8 cellular contexts compared by ENCODE assay signal in the genomic region with DNA sequence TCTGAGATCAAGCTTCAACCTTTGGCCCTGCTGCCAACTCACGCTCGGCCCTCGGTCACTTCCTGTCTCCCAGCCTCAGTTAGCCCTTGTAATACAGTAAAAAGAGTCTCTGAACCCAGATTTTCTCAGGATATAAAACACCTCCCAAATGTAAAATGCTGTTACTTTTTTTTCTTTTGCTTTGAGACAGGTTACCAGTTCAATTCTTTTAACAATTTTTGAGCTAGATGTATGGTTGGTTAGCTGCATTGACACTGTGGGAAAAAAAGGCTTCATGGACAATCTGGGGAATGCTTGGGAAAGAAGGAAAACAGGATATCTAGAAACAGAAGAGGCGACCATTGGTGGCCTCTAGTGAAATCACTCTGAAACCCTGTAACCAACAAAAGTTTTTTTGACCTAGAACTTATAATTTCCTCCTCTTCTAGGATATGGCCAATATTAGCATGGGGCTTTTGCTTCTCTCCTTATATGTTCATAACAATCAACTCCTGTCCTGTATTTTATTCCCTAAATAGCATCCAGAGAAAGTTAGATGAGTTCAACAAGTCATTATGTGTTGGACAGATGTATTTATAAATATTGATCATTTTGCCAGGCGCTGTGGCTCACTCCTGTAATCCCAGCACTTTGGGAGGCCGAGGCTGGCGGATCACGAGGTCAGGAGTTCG. TPM values are rescaled to one million over a fixed set of nuclear protein-coding genes. Genes with fewer than 3 reads are reported as not detected.
A peak's percentile ranks its signal among the peaks of the same experiment; 100 is the strongest.
DNase-seq lines count a peak whose midpoint lies in the region; ATAC-seq, FAIRE-seq and TF ChIP-seq lines count a peak whose summit lies in the region.

No MANE protein-coding gene starts in this region.

- H3K4me3 ChIP-seq in astrocyte (ENCODE audit: insufficient read depth, low read depth, low read length) (peak overlapping the region; percentile 98), lower lobe of right lung (peak overlapping the region; percentile 91), aorta (ENCODE audit: low read length in 2 of 2) (peak overlapping the region; percentile 91 to 99)

- H3K9me3 Mint-ChIP-seq in natural killer cell (no peaks in the 10 kb centered on the region), astrocyte (ENCODE audit: unreplicated experiment) (no peaks in the 10 kb centered on the region)
- H3K9me3 Mint-ChIP-seq in natural killer cell treated with Interleukin-12 subunit alpha and Interleukin-12 subunit beta and Interleukin-15 and Interleukin-18, amount 100 ng/mL, for 72 hours: no peaks in the 10 kb centered on the region

- 47 to 49% methylated on average over 9 of the region's 9 CpGs for WGBS in aorta, 2 donors

- no peaks in the 10 kb centered on the region for H3K36me3 ChIP-seq in astrocyte (ENCODE audit: insufficient read depth, low read length)
- H3K36me3 ChIP-seq in lower lobe of right lung: no peaks in the 10 kb centered on the region
- no peaks in the 10 kb centered on the region for H3K36me3 ChIP-seq in aorta (ENCODE audit: control insufficient read depth in 1 of 2, insufficient read depth in 2 of 2, low read length in 1 of 2)

- TF ChIP-seq CTCF in natural killer cell (IDR thresholded peaks at IDR 0.05) (no peak), astrocyte (IDR thresholded peaks at IDR 0.05; ENCODE audit: insufficient read depth, low read depth, low read length) (no peak), lower lobe of right lung (IDR thresholded peaks at IDR 0.05) (no peak)

- H4K20me1 ChIP-seq in astrocyte (ENCODE audit: insufficient read depth, low read length): peaks cover 30% of the 10 kb centered on the region

- DNase-seq in natural killer cell (no peak), astrocyte (ENCODE audit: low read depth) (no peak), lower lobe of right lung (no peak), aorta (no peak), anterior cingulate cortex (lab: John Stamatoyannopoulos, UW) (no peak)
- no peak for DNase-seq in natural killer cell treated with Interleukin-12 subunit alpha and Interleukin-12 subunit beta and Interleukin-15 and Interleukin-18, amount 100 ng/mL, for 72 hours (ENCODE audit: low spot score)

- ATAC-seq in natural killer cell (no peak), lower lobe of right lung (no peak), aorta (ENCODE audit: low FRiP score) (no peak), GM21576 (IDR thresholded peaks at IDR 0.05; ENCODE audit: unreplicated experiment) (no peak), HG03139 (IDR thresholded peaks at IDR 0.05; ENCODE audit: unreplicated experiment) (no peak)
- ATAC-seq in natural killer cell treated with Interleukin-12 subunit alpha and Interleukin-12 subunit beta and Interleukin-15 and Interleukin-18, amount 100 ng/mL, for 72 hours: no peak

- H3K27me3 ChIP-seq in astrocyte (ENCODE audit: insufficient read depth, low read length) (no peaks in the 10 kb centered on the region), lower lobe of right lung (ENCODE audit: low read depth) (no peaks in the 10 kb centered on the region), aorta (ENCODE audit: control insufficient read depth in 1 of 2, insufficient read depth in 2 of 2, low read length in 1 of 2) (no peaks in the 10 kb centered on the region)

- no peaks in the 10 kb centered on the region for H3K36me3 Mint-ChIP-seq in natural killer cell
- no peaks in the 10 kb centered on the region for H3K36me3 Mint-ChIP-seq in natural killer cell treated with Interleukin-12 subunit alpha and Interleukin-12 subunit beta and Interleukin-15 and Interleukin-18, amount 100 ng/mL, for 72 hours
- peaks cover 6% of the 10 kb centered on the region for H3K36me3 Mint-ChIP-seq in astrocyte (ENCODE audit: low read depth, unreplicated experiment)

- H3K27ac ChIP-seq in astrocyte (ENCODE audit: low read depth, low read length): peak overlapping the region; percentile 89
- H3K27ac ChIP-seq in lower lobe of right lung: peak overlapping the region; percentile 96
- H3K27ac ChIP-seq in aorta (ENCODE audit: low read depth in 1 of 2, low read length in 2 of 2): peak overlapping the region in 1 of 2 donors; percentile 92

- FAIRE-seq in astrocyte (lab: Jason Lieb, UNC): no peak

- H3K9ac ChIP-seq in astrocyte (ENCODE audit: low read length): peak overlapping the region; percentile 95

- H3K4me1 Mint-ChIP-seq in natural killer cell: peaks cover 22 to 28% of the 10 kb centered on the region in 2 donors
- peaks cover 17 to 31% of the 10 kb centered on the region in 2 donors for H3K4me1 Mint-ChIP-seq in natural killer cell treated with Interleukin-12 subunit alpha and Interleukin-12 subunit beta and Interleukin-15 and Interleukin-18, amount 100 ng/mL, for 72 hours (ENCODE audit: low read depth in 2 of 2)
- peaks cover 5% of the 10 kb centered on the region for H3K4me1 Mint-ChIP-seq in astrocyte (ENCODE audit: low read depth, unreplicated experiment)

- peak overlapping the region; percentile 89 for H3K4me2 ChIP-seq in astrocyte (ENCODE audit: low read length)

- intact Hi-C loops in natural killer cell (cut with micrococcal nuclease): loop anchor here (1.0 kb wide), 1 partner anchor 21 kb away; a partner anchor contains a TSS
- intact Hi-C loops in lower lobe of right lung (cut with DNase I): no loop called here
- intact Hi-C loops in aorta (cut with DNase I): no loop called here

- H3K4me1 ChIP-seq in astrocyte (ENCODE audit: insufficient read depth, low read length): peaks cover 13% of the 10 kb centered on the region
- H3K4me1 ChIP-seq in lower lobe of right lung: peaks cover 30% of the 10 kb centered on the region
- peaks cover 6 to 9% of the 10 kb centered on the region in 2 donors for H3K4me1 ChIP-seq in aorta (ENCODE audit: control insufficient read depth in 1 of 2, insufficient read depth in 2 of 2, low read length in 2 of 2)

- peak overlapping the region; percentile 85 for H2AFZ ChIP-seq in astrocyte (ENCODE audit: low read depth, low read length)

- peaks cover 56% of the 10 kb centered on the region for H3K79me2 ChIP-seq in astrocyte (ENCODE audit: insufficient read depth, low read length)

- H3K4me3 Mint-ChIP-seq in natural killer cell: peak overlapping the region; percentile 96
- no peak overlapping the region for H3K4me3 Mint-ChIP-seq in natural killer cell treated with Interleukin-12 subunit alpha and Interleukin-12 subunit beta and Interleukin-15 and Interleukin-18, amount 100 ng/mL, for 72 hours
- peak overlapping the region; percentile 94 for H3K4me3 Mint-ChIP-seq in astrocyte (ENCODE audit: unreplicated experiment)

- H3K27me3 Mint-ChIP-seq in natural killer cell (ENCODE audit: low read depth in 2 of 2) (no peaks in the 10 kb centered on the region), astrocyte (ENCODE audit: low read depth, unreplicated experiment) (no peaks in the 10 kb centered on the region)
- no peaks in the 10 kb centered on the region for H3K27me3 Mint-ChIP-seq in natural killer cell treated with Interleukin-12 subunit alpha and Interleukin-12 subunit beta and Interleukin-15 and Interleukin-18, amount 100 ng/mL, for 72 hours

- H3K9me3 ChIP-seq in astrocyte (ENCODE audit: insufficient read depth, low read depth, low read length) (no peaks in the 10 kb centered on the region), lower lobe of right lung (no peaks in the 10 kb centered on the region), aorta (ENCODE audit: control insufficient read depth, low read length) (no peaks in the 10 kb centered on the region)

- H3K27ac Mint-ChIP-seq in natural killer cell (no peak overlapping the region), astrocyte (ENCODE audit: unreplicated experiment) (peak overlapping the region; percentile 96)
- no peak overlapping the region for H3K27ac Mint-ChIP-seq in natural killer cell treated with Interleukin-12 subunit alpha and Interleukin-12 subunit beta and Interleukin-15 and Interleukin-18, amount 100 ng/mL, for 72 hours

RNA-seq across cellular contexts. Expression of a gene that starts 1.3 kb away (rescaled TPM):
- total RNA-seq in natural killer cell (10 to 100 TPM; 70.6 to 76.1 (median 74.1) TPM), astrocyte (136 and 143 TPM in 2 replicates), lower lobe of right lung (116 TPM), aorta (100 to 1,000 TPM; 113 to 120 TPM)
- total RNA-seq in natural killer cell treated with Interleukin-12 subunit alpha and Interleukin-12 subunit beta and Interleukin-15 and Interleukin-18, amount 100 ng/mL, for 72 hours: 100 to 1,000 TPM in 1 of 2 donors, 10 to 100 TPM in 1; 90.7 to 112 TPM
- polyA plus RNA-seq in aorta: 100 to 1,000 TPM; 100 to 424 TPM

RNA-seq across cellular contexts. Expression of a gene that starts 21.0 kb away (rescaled TPM):
- 1 to 10 TPM; 2.1 to 2.9 (median 2.4) TPM for total RNA-seq in natural killer cell
- total RNA-seq in natural killer cell treated with Interleukin-12 subunit alpha and Interleukin-12 subunit beta and Interleukin-15 and Interleukin-18, amount 100 ng/mL, for 72 hours: 10 to 100 TPM; 17.6 to 42.7 TPM
- total RNA-seq in astrocyte: 5.1 and 8.8 TPM in 2 replicates
- 1.6 TPM for total RNA-seq in lower lobe of right lung
- total RNA-seq in aorta: 1 to 10 TPM in 1 of 2 donors, under 1 TPM in 1; 0.65 to 2.9 TPM
- polyA plus RNA-seq in aorta: under 1 TPM; 0.18 to 0.50 TPM
